Comparison of ENCODE assay signal across 8 cellular contexts in genomic region chr2:136117909-136118818, GRCh38. TPM values are rescaled to one million over a fixed set of nuclear protein-coding genes. Genes with fewer than 3 reads are reported as not detected.
DNase-seq lines count a peak whose midpoint lies in the region; ATAC-seq lines count a peak whose summit lies in the region.

TSS of gene CXCR4 (minus strand) at chr2:136118149. CDS start at chr2:136118060, 89 bp downstream.

- no peak within 1 kb of the TSS for H3K4ac ChIP-seq in mesenchymal stem cell (ENCODE audit: low read depth in 1 of 2, low read length in 2 of 2)

- no peak within 1 kb of the TSS for H2BK12ac ChIP-seq in mesenchymal stem cell (ENCODE audit: low read length in 2 of 2)

- no peaks in the 10 kb centered on the region for H3K79me1 ChIP-seq in mesenchymal stem cell (replicated peaks; ENCODE audit: low read length, poor library complexity, severe bottlenecking)

- no peak within 1 kb of the TSS for H4K8ac ChIP-seq in mesenchymal stem cell (ENCODE audit: low read length)

- H3K4me1 ChIP-seq in duodenal mucosa (ENCODE audit: control insufficient read depth in 1 of 2, insufficient read depth in 2 of 2, low read length in 2 of 2) (peaks cover 13 to 18% of the 10 kb centered on the region in 2 donors), mesenchymal stem cell (ENCODE audit: control insufficient read depth, insufficient read depth, low read depth, low read length) (peaks cover 26% of the 10 kb centered on the region)

- peaks cover 0 to 8% of the 10 kb centered on the region in 2 donors for H3K36me3 ChIP-seq in duodenal mucosa (ENCODE audit: control insufficient read depth in 1 of 2, insufficient read depth in 2 of 2, low read length in 2 of 2)
- no peaks in the 10 kb centered on the region for H3K36me3 ChIP-seq in mesenchymal stem cell (ENCODE audit: control insufficient read depth in 1 of 2, insufficient read depth in 2 of 2, low read depth in 1 of 2, low read length in 2 of 2)

- H2BK5ac ChIP-seq in mesenchymal stem cell (ENCODE audit: low read depth, low read length, poor library complexity, severe bottlenecking): no peak within 1 kb of the TSS

- H3K4me2 ChIP-seq in mesenchymal stem cell (ENCODE audit: low read length, poor library complexity, severe bottlenecking): peak within 1 kb of the TSS; percentile 90

- no peak within 1 kb of the TSS for H4K91ac ChIP-seq in mesenchymal stem cell (ENCODE audit: low read length)

- H3K27ac ChIP-seq in duodenal mucosa (ENCODE audit: low read depth, low read length) (peak within 1 kb of the TSS; percentile 61), mesenchymal stem cell (ENCODE audit: low read length, poor library complexity, severe bottlenecking) (no peak within 1 kb of the TSS)

- H3K9me3 ChIP-seq in duodenal mucosa (ENCODE audit: control insufficient read depth in 1 of 2, low read length in 2 of 2) (no peaks in the 10 kb centered on the region), mesenchymal stem cell (ENCODE audit: control insufficient read depth, low read length) (no peaks in the 10 kb centered on the region)

- peaks cover 30 to 59% of the 10 kb centered on the region in 2 donors for H3K27me3 ChIP-seq in duodenal mucosa (ENCODE audit: control insufficient read depth in 1 of 2, insufficient read depth in 2 of 2, low read length in 2 of 2)
- peaks cover 84 to 93% of the 10 kb centered on the region in 2 experiments for H3K27me3 ChIP-seq in mesenchymal stem cell (ENCODE audit: control insufficient read depth in 1 of 2, insufficient read depth in 1 of 2, low read length in 2 of 2)

- H2AFZ ChIP-seq in mesenchymal stem cell (ENCODE audit: low read depth, low read length): peak within 1 kb of the TSS; percentile 57

- no peak within 1 kb of the TSS for H2BK120ac ChIP-seq in mesenchymal stem cell (ENCODE audit: low read depth, low read length)

- DNase-seq in GF-D8 (lab: John Stamatoyannopoulos, UW) (peak; percentile 37), NCI-H345 treated with DMSO at 0.1 percent for 48 hours (lab: John Stamatoyannopoulos, UW; ENCODE audit: unreplicated experiment) (peak; percentile 83), mesenchymal stem cell (peak; percentile 23)
- peak; percentile 61 to 65 for DNase-seq in activated CD4-positive, alpha-beta T cell treated with anti-CD3 and anti-CD28 coated beads, Interleukin-2, amount 50 U/mL, for 24 hours (ENCODE audit: low read depth in 1 of 2, low spot score in 1 of 2)
- peak; percentile 79 for DNase-seq in stimulated activated CD8-positive, alpha-beta memory T cell treated with anti-CD3 and anti-CD28 coated beads, Interleukin-12 subunit alpha, Interleukin-12 subunit beta, amount 100 ng/mL, for 4 hours (ENCODE audit: low read depth)

- no peak within 1 kb of the TSS for H3K18ac ChIP-seq in mesenchymal stem cell (ENCODE audit: low read depth in 1 of 2, low read length in 2 of 2)

- no peak within 1 kb of the TSS for H2AK5ac ChIP-seq in mesenchymal stem cell (ENCODE audit: low read length, severe bottlenecking)

- H3K4me3 ChIP-seq in duodenal mucosa (ENCODE audit: low read depth in 1 of 2, low read length in 2 of 2): peak within 1 kb of the TSS; percentile 71 to 73
- peak within 1 kb of the TSS; percentile 18 to 62 for H3K4me3 ChIP-seq in mesenchymal stem cell (ENCODE audit: insufficient read depth in 1 of 2, low read depth in 1 of 2, low read length in 2 of 2)

- H3K14ac ChIP-seq in mesenchymal stem cell (ENCODE audit: low read length in 2 of 2): no peak within 1 kb of the TSS

- H3K9ac ChIP-seq in duodenal mucosa (ENCODE audit: low read depth in 1 of 2, low read length in 2 of 2) (peak within 1 kb of the TSS; percentile 69 to 76), mesenchymal stem cell (ENCODE audit: low read length) (no peak within 1 kb of the TSS)

- H3K23ac ChIP-seq in mesenchymal stem cell (ENCODE audit: low read length in 2 of 2): no peak within 1 kb of the TSS

- WGBS in mesenchymal stem cell: 1% methylated on average over 48 of the region's 50 CpGs

- peak; percentile 16 for ATAC-seq in HG02938 (IDR thresholded peaks at IDR 0.05; ENCODE audit: unreplicated experiment)
- no peak for ATAC-seq in GM21423 (IDR thresholded peaks at IDR 0.05; ENCODE audit: unreplicated experiment)

- no peak within 1 kb of the TSS for H2BK15ac ChIP-seq in mesenchymal stem cell (ENCODE audit: low read depth, poor library complexity, severe bottlenecking)

RNA-seq across cellular contexts. Expression of gene CXCR4, which starts in this region (rescaled TPM):
- polyA plus RNA-seq in mesenchymal stem cell (2013, experiment 1 of 2): not detected
- polyA plus RNA-seq in mesenchymal stem cell (2013, experiment 2 of 2): not detected

Comparison
In these comparisons a context has a peak if more than half of its experiments do, and no peak if none do; other contexts are left out.
1. DNase-seq: peak in every context shown above with its lines; median percentile 83 in NCI-H345 treated with DMSO at 0.1 percent for 48 hours; 79 in stimulated activated CD8-positive, alpha-beta memory T cell treated with anti-CD3 and anti-CD28 coated beads, Interleukin-12 subunit alpha, Interleukin-12 subunit beta, amount 100 ng/mL, for 4 hours; 63 in activated CD4-positive, alpha-beta T cell treated with anti-CD3 and anti-CD28 coated beads, Interleukin-2, amount 50 U/mL, for 24 hours; 37 in GF-D8; 23 in mesenchymal stem cell.